9 cellular contexts compared by ENCODE assay signal in the genomic region with DNA sequence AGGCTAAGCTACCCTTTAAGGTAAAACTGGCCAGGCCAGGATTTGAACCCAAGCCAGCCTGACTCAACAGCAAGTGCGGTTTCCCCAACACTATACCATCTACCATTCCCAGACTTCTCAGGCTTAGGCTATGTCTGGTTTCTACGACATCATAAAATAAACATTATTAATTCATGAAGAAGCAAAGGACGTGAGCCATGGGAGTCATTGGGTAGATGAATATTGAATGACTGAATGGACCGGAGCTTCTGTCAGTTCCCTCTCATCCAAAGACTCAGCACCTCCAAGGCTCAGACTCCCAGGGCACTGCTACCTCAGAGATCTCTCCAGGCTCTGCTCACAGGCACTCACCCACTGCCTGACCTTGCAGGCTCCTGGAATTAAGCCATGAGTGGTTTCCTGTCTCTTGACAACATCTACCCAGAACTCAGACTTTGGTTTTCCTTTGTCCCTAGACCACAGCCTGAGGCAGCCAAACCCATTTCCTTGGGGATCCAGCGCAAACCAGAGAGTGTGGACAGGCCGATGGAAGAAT.
DNase-seq lines count a peak whose midpoint lies in the region; ATAC-seq, FAIRE-seq and TF ChIP-seq lines count a peak whose summit lies in the region.
"Had no signal": no experiment of that assay in that cellular context is flagged by ENCODE, and none has a peak within 500 bp of the region (broad histone marks: within the 10 kb centered on the region; RNA-seq: fewer than 3 reads in every experiment).

No MANE protein-coding gene starts in this region.

- H4K20me1 ChIP-seq in keratinocyte (ENCODE audit: control insufficient read depth, extremely low read depth, insufficient read depth, low read length), result no peaks in the 10 kb centered on the region

- no peak for ATAC-seq in HG03520 (IDR thresholded peaks at IDR 0.05; ENCODE audit: unreplicated experiment)

- H3K4me3 Mint-ChIP-seq in HFFc6 (peak overlapping the region; percentile 76), nephron progenitor cell (no peak overlapping the region)

- H3K4me1 ChIP-seq in adrenal gland (replicated peaks in 1 of 2) (peaks cover 4 to 30% of the 10 kb centered on the region in 2 donors), keratinocyte (ENCODE audit: control insufficient read depth, extremely low read depth, insufficient read depth, low read length) (peaks cover 59% of the 10 kb centered on the region)

- H3K4me3 ChIP-seq in AG09309 (ENCODE audit: control insufficient read depth, low read depth, low read length) (no peak overlapping the region; the same call in 1 of the 2 replicates), adrenal gland (no peak overlapping the region), keratinocyte (ENCODE audit: control insufficient read depth in 2 of 3, extremely low read depth in 1 of 3, insufficient read depth in 2 of 3, low read depth in 1 of 3, low read length in 3 of 3) (peak overlapping the region in 1 of 3 experiments; percentile 40)

- H3K79me2 ChIP-seq in keratinocyte (ENCODE audit: control insufficient read depth, insufficient read depth, low read length), result no peaks in the 10 kb centered on the region

- WGBS in adrenal gland, 4 donors, result 67 to 83% (median 71%) methylated on average over 5 to 6 of the region's 6 CpGs

- H3K27ac ChIP-seq in adrenal gland, result peak overlapping the region in 1 of 5 donors; percentile 48
- H3K27ac ChIP-seq in keratinocyte (ENCODE audit: control insufficient read depth, insufficient read depth, low read length), result peak overlapping the region; percentile 86

- H3K9me3 Mint-ChIP-seq in HFFc6 (no peaks in the 10 kb centered on the region), nephron progenitor cell (no peaks in the 10 kb centered on the region)

- H3K36me3 Mint-ChIP-seq in HFFc6 (ENCODE audit: low read depth) (peaks cover 13% of the 10 kb centered on the region; the same call in 1 of the 2 replicates), nephron progenitor cell (ENCODE audit: low read depth) (no peaks in the 10 kb centered on the region)

- H2AFZ ChIP-seq in keratinocyte (ENCODE audit: control insufficient read depth, low read length), result no peak overlapping the region

- dilution Hi-C loops in keratinocyte (cut with MboI; ENCODE audit: extremely low pct_ligation_motif_present, low sequenced_read_pairs), result loop anchor here (25.0 kb wide), 1 partner anchor 173 kb away; the partner anchor contains the start of gene IL6

- H3K9me1 ChIP-seq in keratinocyte (ENCODE audit: control insufficient read depth, extremely low read depth, insufficient read depth, low read length), result no peaks in the 10 kb centered on the region

- DNase-seq in AG09309 (ENCODE audit: low read depth) (peak; percentile 86), HFFc6 (peak; percentile 89), adrenal gland (peak in 4 of 7 donors; percentile 27 to 61 (median 38)), keratinocyte (ENCODE audit: low read depth, low spot score) (no peak), NCI-H1930 (lab: John Stamatoyannopoulos, UW) (no peak), nephron progenitor cell (no peak)
- DNase-seq in effector CD8-positive, alpha-beta T cell (lab: John Stamatoyannopoulos, UW), result no peak
- DNase-seq: activated T-cell treated with anti-CD3 and anti-CD28 coated beads for 4 hours had no signal

- no peak for TF ChIP-seq CTCF in AG09309 (IDR thresholded peaks at IDR 0.05; ENCODE audit: control insufficient read depth, insufficient read depth, low read depth, low read length, missing control alignments)
- no peak for TF ChIP-seq CTCF in HFFc6 (IDR thresholded peaks at IDR 0.05)
- no peak for TF ChIP-seq CTCF in adrenal gland (IDR thresholded peaks at IDR 0.05)
- TF ChIP-seq CTCF in keratinocyte (optimal IDR thresholded peaks at IDR 0.05 in 1 of 3, IDR thresholded peaks at IDR 0.05 in 1 of 3, conservative IDR thresholded peaks at IDR 0.05 in 1 of 3; ENCODE audit: extremely low read depth in 1 of 3, insufficient read depth in 2 of 3, low read length in 3 of 3), result no peak
- no peak for TF ChIP-seq CTCF in nephron progenitor cell (IDR thresholded peaks at IDR 0.05)

- H3K27me3 Mint-ChIP-seq in HFFc6 (ENCODE audit: insufficient read depth) (peaks cover 2% of the 10 kb centered on the region; the same call in 1 of the 2 replicates), nephron progenitor cell (ENCODE audit: low read depth, poor library complexity) (peaks cover 2% of the 10 kb centered on the region)

- H3K9ac ChIP-seq in keratinocyte (ENCODE audit: control insufficient read depth, extremely low read depth, insufficient read depth, low read length), result peak overlapping the region; percentile 48

- H3K4me2 ChIP-seq in keratinocyte (ENCODE audit: control insufficient read depth, extremely low read depth, insufficient read depth, low read depth, low read length), result peak overlapping the region; percentile 82

- peak; percentile 85 for FAIRE-seq in keratinocyte (lab: Jason Lieb, UNC)

- peaks cover 96% of the 10 kb centered on the region for H3K4me1 Mint-ChIP-seq in HFFc6 (ENCODE audit: low read depth)
- H3K4me1 Mint-ChIP-seq in nephron progenitor cell, result peaks cover 48% of the 10 kb centered on the region

- no peak for TF ChIP-seq POLR2A in adrenal gland (IDR thresholded peaks at IDR 0.05)

- no peaks in the 10 kb centered on the region for H3K9me3 ChIP-seq in adrenal gland (replicated peaks in 1 of 3)
- no peaks in the 10 kb centered on the region for H3K9me3 ChIP-seq in keratinocyte (ENCODE audit: control insufficient read depth, low read depth, low read length)

- intact Hi-C loops in adrenal gland (cut with DNase I), result loop anchor here (5.0 kb wide), 2 partner anchors 163 to 493 kb away; partner anchors contain the start of gene IL6 (in 1 of the 2)

- H3K27ac Mint-ChIP-seq in HFFc6 (peak overlapping the region; percentile 95), nephron progenitor cell (no peak overlapping the region)

- no peaks in the 10 kb centered on the region for H3K36me3 ChIP-seq in adrenal gland (replicated peaks in 1 of 2)
- H3K36me3 ChIP-seq in keratinocyte (ENCODE audit: control insufficient read depth in 2 of 2, extremely low read depth in 1 of 2, insufficient read depth in 2 of 2, low read length in 2 of 2), result no peaks in the 10 kb centered on the region

- H3K27me3 ChIP-seq in adrenal gland, result no peaks in the 10 kb centered on the region
- H3K27me3 ChIP-seq in keratinocyte (ENCODE audit: control insufficient read depth, extremely low read depth, insufficient read depth, low read length), result no peaks in the 10 kb centered on the region

Comparison
In these comparisons a context has a peak if more than half of its experiments do, and no peak if none do; other contexts are left out.
1. DNase-seq: peak in AG09309 (single experiment), HFFc6 (single experiment) and adrenal gland (4 of 7); none in keratinocyte (single experiment), NCI-H1930 (0 of 2), effector CD8-positive, alpha-beta T cell (single experiment) and nephron progenitor cell (single experiment).